8 cellular contexts compared by ENCODE assay signal in the genomic region with DNA sequence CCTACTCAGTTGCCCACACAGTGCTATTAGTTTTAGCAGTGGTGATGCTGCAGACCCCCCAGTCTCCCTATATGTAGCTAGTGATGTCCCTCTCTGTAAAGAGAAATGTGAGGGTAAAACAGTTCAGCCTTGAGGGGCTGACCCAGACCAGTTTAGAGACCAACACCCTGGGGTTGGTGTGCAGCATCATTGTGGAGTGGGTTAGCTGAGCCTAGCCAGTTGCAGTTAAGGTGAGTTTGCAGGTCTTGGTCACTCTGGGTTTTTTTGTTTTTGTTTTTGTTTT. TPM values are rescaled to one million over a fixed set of nuclear protein-coding genes. Genes with fewer than 3 reads are reported as not detected.
DNase-seq lines count a peak whose midpoint lies in the region; ATAC-seq and TF ChIP-seq lines count a peak whose summit lies in the region.

No MANE protein-coding gene starts in this region.

- intact Hi-C loops in activated CD4-positive, alpha-beta T cell treated with anti-CD3 and anti-CD28 coated beads, Interleukin-2, amount 10 ng/mL, durations not matched to agents 24 days and 14 days (cut with micrococcal nuclease), result loop anchor here (10.0 kb wide), 2 partner anchors 138 to 432 kb away; a partner anchor contains a TSS
- intact Hi-C loops in right lobe of liver (cut with DNase I), result no loop called here
- intact Hi-C loops in thyroid gland (cut with DNase I), result no loop called here

- ATAC-seq in right lobe of liver, result no peak
- ATAC-seq in GM18907 (IDR thresholded peaks at IDR 0.05; ENCODE audit: unreplicated experiment), result no peak
- no peak for ATAC-seq in HG02623 (IDR thresholded peaks at IDR 0.05; ENCODE audit: unreplicated experiment)

- H3K36me3 Mint-ChIP-seq in activated CD4-positive, alpha-beta T cell treated with anti-CD3 and anti-CD28 coated beads, Interleukin-2, amount 10 ng/mL, durations not matched to agents 24 days and 14 days (ENCODE audit: low read depth), result peaks cover 80% of the 10 kb centered on the region

- no peak for DNase-seq in activated CD4-positive, alpha-beta T cell treated with anti-CD3 and anti-CD28 coated beads, Interleukin-2, amount 10 ng/mL, durations not matched to agents 24 days and 14 days
- DNase-seq in activated CD4-positive, alpha-beta T cell treated with anti-CD3 and anti-CD28 coated beads for 4 hours, result no peak
- DNase-seq in astrocyte of the cerebellum (ENCODE audit: low read depth) (no peak), right lobe of liver (no peak), thyroid gland (no peak), NCI-H187 (lab: John Stamatoyannopoulos, UW) (no peak)

- H3K36me3 ChIP-seq in right lobe of liver (peaks cover 0 to 33% (median 6%) of the 10 kb centered on the region in 4 donors), thyroid gland (peaks cover 21 to 29% of the 10 kb centered on the region in 2 donors)

- no peaks in the 10 kb centered on the region for H3K9me3 ChIP-seq in right lobe of liver
- H3K9me3 ChIP-seq in thyroid gland, result no peaks in the 10 kb centered on the region

- H3K4me3 Mint-ChIP-seq in activated CD4-positive, alpha-beta T cell treated with anti-CD3 and anti-CD28 coated beads, Interleukin-2, amount 10 ng/mL, durations not matched to agents 24 days and 14 days, result peak overlapping the region; percentile 94

- peaks cover 2 to 41% (median 21%) of the 10 kb centered on the region in 4 donors for H3K4me1 ChIP-seq in right lobe of liver
- peaks cover 28 to 45% of the 10 kb centered on the region in 2 donors for H3K4me1 ChIP-seq in thyroid gland

- peak overlapping the region; percentile 87 for H3K27ac Mint-ChIP-seq in activated CD4-positive, alpha-beta T cell treated with anti-CD3 and anti-CD28 coated beads, Interleukin-2, amount 10 ng/mL, durations not matched to agents 24 days and 14 days

- H3K4me1 Mint-ChIP-seq in activated CD4-positive, alpha-beta T cell treated with anti-CD3 and anti-CD28 coated beads, Interleukin-2, amount 10 ng/mL, durations not matched to agents 24 days and 14 days, result peaks cover 58% of the 10 kb centered on the region

- H3K27me3 ChIP-seq in right lobe of liver (no peaks in the 10 kb centered on the region), thyroid gland (no peaks in the 10 kb centered on the region)

- in situ Hi-C loops in astrocyte of the cerebellum (cut with HindIII; ENCODE audit: low sequenced_read_pairs), result no loop called here

- H3K4me3 ChIP-seq in astrocyte of the cerebellum (ENCODE audit: low read depth, low read length) (peak overlapping the region; percentile 54), right lobe of liver (peak overlapping the region; percentile 44 to 66 (median 56)), thyroid gland (replicated peaks in 1 of 3) (peak overlapping the region; percentile 57 to 90 (median 80))

- TF ChIP-seq POLR2A in right lobe of liver (IDR thresholded peaks at IDR 0.05), result no peak
- no peak for TF ChIP-seq POLR2A in thyroid gland (IDR thresholded peaks at IDR 0.05)

- no peak for TF ChIP-seq CTCF in astrocyte of the cerebellum (IDR thresholded peaks at IDR 0.05; ENCODE audit: low read depth, low read length, missing control alignments)
- no peak for TF ChIP-seq CTCF in right lobe of liver (IDR thresholded peaks at IDR 0.05)
- TF ChIP-seq CTCF in thyroid gland (IDR thresholded peaks at IDR 0.05), result no peak

- H3K9me3 Mint-ChIP-seq in activated CD4-positive, alpha-beta T cell treated with anti-CD3 and anti-CD28 coated beads, Interleukin-2, amount 10 ng/mL, durations not matched to agents 24 days and 14 days, result no peaks in the 10 kb centered on the region

- H3K27ac ChIP-seq in right lobe of liver (peak overlapping the region; percentile 36 to 72 (median 61)), thyroid gland (peak overlapping the region; percentile 75 to 90 (median 87))

- H3K27me3 Mint-ChIP-seq in activated CD4-positive, alpha-beta T cell treated with anti-CD3 and anti-CD28 coated beads, Interleukin-2, amount 10 ng/mL, durations not matched to agents 24 days and 14 days, result no peaks in the 10 kb centered on the region

RNA-seq across cellular contexts. Expression of a gene that starts 0.4 kb away (rescaled TPM):
- total RNA-seq in activated CD4-positive, alpha-beta T cell treated with anti-CD3 and anti-CD28 coated beads, Interleukin-2, amount 10 ng/mL, durations not matched to agents 24 days and 14 days, result 4.1 and 4.6 TPM in 2 replicates
- total RNA-seq in right lobe of liver, result 1 to 10 TPM in 4 of 6 experiments, under 1 TPM in 2; 0.79 to 1.7 (median 1.4) TPM
- total RNA-seq in thyroid gland, result 10 to 100 TPM; 10.5 to 19.8 (median 16.4) TPM

RNA-seq across cellular contexts. Expression of a gene that starts 4.6 kb away (rescaled TPM):
- 3,200 and 3,212 TPM in 2 replicates for total RNA-seq in activated CD4-positive, alpha-beta T cell treated with anti-CD3 and anti-CD28 coated beads, Interleukin-2, amount 10 ng/mL, durations not matched to agents 24 days and 14 days
- total RNA-seq in right lobe of liver, result 100 to 1,000 TPM; 504 to 932 (median 612) TPM
- total RNA-seq in thyroid gland, result 1,000 to 10,000 TPM; 1,790 to 3,429 (median 2,432) TPM

RNA-seq across cellular contexts. Expression of a gene that starts 4.8 kb away (rescaled TPM):
- total RNA-seq in activated CD4-positive, alpha-beta T cell treated with anti-CD3 and anti-CD28 coated beads, Interleukin-2, amount 10 ng/mL, durations not matched to agents 24 days and 14 days, result 59.9 and 64.9 TPM in 2 replicates
- total RNA-seq in right lobe of liver (10 to 100 TPM; 16.4 to 35.1 (median 27.5) TPM), thyroid gland (10 to 100 TPM; 45.5 to 64.8 (median 54.8) TPM)

RNA-seq across cellular contexts. Expression of a gene that starts 12.5 kb away (rescaled TPM):
- total RNA-seq in activated CD4-positive, alpha-beta T cell treated with anti-CD3 and anti-CD28 coated beads, Interleukin-2, amount 10 ng/mL, durations not matched to agents 24 days and 14 days, result 106 and 120 TPM in 2 replicates
- total RNA-seq in right lobe of liver (10 to 100 TPM; 13.1 to 35.2 (median 23.9) TPM), thyroid gland (10 to 100 TPM; 25.8 to 63.9 (median 45.2) TPM)

RNA-seq across cellular contexts. Expression of a gene that starts 12.9 kb away (rescaled TPM):
- 114 and 132 TPM in 2 replicates for total RNA-seq in activated CD4-positive, alpha-beta T cell treated with anti-CD3 and anti-CD28 coated beads, Interleukin-2, amount 10 ng/mL, durations not matched to agents 24 days and 14 days
- total RNA-seq in right lobe of liver (10 to 100 TPM; 23.8 to 35.2 (median 27.5) TPM), thyroid gland (10 to 100 TPM; 29.1 to 51.9 (median 35.6) TPM)
